In the genomic region with DNA sequence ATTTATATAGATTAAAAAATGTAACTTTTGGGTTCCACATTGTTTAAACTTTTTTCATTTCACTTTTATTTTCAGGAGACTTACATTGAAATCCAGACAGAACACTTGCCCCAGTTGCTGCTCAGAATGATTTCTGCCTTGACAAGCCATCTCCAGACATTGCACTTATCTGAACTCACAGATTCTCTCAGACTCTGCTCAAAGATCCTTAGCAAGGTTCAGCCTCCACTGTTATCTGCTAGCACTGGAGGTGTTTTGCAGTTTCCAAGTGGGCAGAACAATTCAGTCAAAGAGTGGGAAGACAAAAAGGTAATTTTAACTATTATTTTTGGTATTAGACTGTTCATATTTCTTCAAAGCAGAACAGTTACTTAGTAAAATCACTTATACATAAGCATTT, we compare ENCODE assay signal across 18 cellular contexts. TPM values are rescaled to one million over a fixed set of nuclear protein-coding genes. Genes with fewer than 3 reads are reported as not detected.
DNase-seq lines count a peak whose midpoint lies in the region; ATAC-seq, FAIRE-seq and TF ChIP-seq lines count a peak whose summit lies in the region.
"Had no signal": no experiment of that assay in that cellular context is flagged by ENCODE, and none has a peak within 500 bp of the region (broad histone marks: within the 10 kb centered on the region; RNA-seq: fewer than 3 reads in every experiment).

No MANE protein-coding gene starts in this region.

- H3K4me3 ChIP-seq in cardiac muscle cell (no peak overlapping the region), heart left ventricle (no peak overlapping the region), K562 (no peak overlapping the region)
- H3K4me3 ChIP-seq: BLaER1 treated with 17β-estradiol and CSF1 and Interleukin-3, amounts not matched to agents 10 nM and 100 nM; GM12878; HAP-1 had no signal

- no peaks in the 10 kb centered on the region for H3K9me3 ChIP-seq in cardiac muscle cell (ENCODE audit: low read depth)
- H3K9me3 ChIP-seq in heart left ventricle = no peaks in the 10 kb centered on the region
- H3K9me3 ChIP-seq in K562 (replicated peaks; ENCODE audit: control insufficient read depth, insufficient read depth, low read depth, low read length) = no peaks in the 10 kb centered on the region
- H3K9me3 ChIP-seq: BLaER1 treated with 17β-estradiol and CSF1 and Interleukin-3, amounts not matched to agents 10 nM and 100 nM; HAP-1 had no signal

- H4K20me1 ChIP-seq in K562 (replicated peaks; ENCODE audit: control insufficient read depth, insufficient read depth, low read length) = no peaks in the 10 kb centered on the region; the same call in 1 of the 2 replicates
- H4K20me1 ChIP-seq: BLaER1 treated with 17β-estradiol and CSF1 and Interleukin-3, amounts not matched to agents 10 nM and 100 nM had no signal

- no peaks in the 10 kb centered on the region for H3K9me1 ChIP-seq in K562 (ENCODE audit: control insufficient read depth, insufficient read depth, low read length)

- H3K4me1 ChIP-seq in cardiac muscle cell (ENCODE audit: low read depth) (peaks cover 7% of the 10 kb centered on the region), heart left ventricle (no peaks in the 10 kb centered on the region), K562 (replicated peaks in 1 of 2; ENCODE audit: control insufficient read depth in 2 of 2, insufficient read depth in 2 of 2, low read length in 2 of 2) (peaks cover 5 to 6% of the 10 kb centered on the region in 2 experiments; a peak in 3 of 5 replicates)
- H3K4me1 ChIP-seq: BLaER1 treated with 17β-estradiol and CSF1 and Interleukin-3, amounts not matched to agents 10 nM and 100 nM had no signal

- no peak for TF ChIP-seq POLR2A in heart left ventricle (IDR thresholded peaks at IDR 0.05)
- no peak for TF ChIP-seq POLR2A in K562 (conservative IDR thresholded peaks at IDR 0.05)

- POLR2A ChIA-PET in K562 (lab: Yijun Ruan, JAX) = no interaction called here

- TF ChIP-seq RAD21 in K562 (CRISPR knock-in tag; conservative IDR thresholded peaks at IDR 0.05 in 1 of 2, IDR thresholded peaks at IDR 0.05 in 1 of 2) = no peak

- no peak overlapping the region; a peak in 1 of 4 replicates for H3K9ac ChIP-seq in K562 (ENCODE audit: insufficient read depth in 1 of 2, low read depth in 2 of 2, low read length in 2 of 2)
- H3K9ac ChIP-seq: BLaER1 treated with 17β-estradiol and CSF1 and Interleukin-3, amounts not matched to agents 10 nM and 100 nM had no signal

- peak in 1 of 2 donors; percentile 17 for DNase-seq in cardiac muscle cell (ENCODE audit: low read depth in 1 of 2, low spot score in 1 of 2)
- DNase-seq in heart left ventricle = no peak
- peak; percentile 77 for DNase-seq in OCI-M1 (lab: John Stamatoyannopoulos, UW)
- peak in 3 of 4 experiments; percentile 8 to 75 (median 55) for DNase-seq in K562 (ENCODE audit: extremely low read depth in 1 of 4, low spot score in 3 of 4)
- DNase-seq in putamen (ENCODE audit: low spot score) = peak; percentile 80
- no peak for DNase-seq in NCI-H510A (lab: John Stamatoyannopoulos, UW)
- no peak for DNase-seq in RKO (ENCODE audit: low spot score)
- DNase-seq: 8988T; CD8-positive, alpha-beta memory T cell; COR-L47; DMS 273 treated with DMSO at 0.1 percent for 48 hours; DMS53; DND-41; EL had no signal

- H3K27ac ChIP-seq in cardiac muscle cell (peak overlapping the region; percentile 55), heart left ventricle (no peak overlapping the region), K562 (ENCODE audit: extremely low read depth, low read depth, low read length) (no peak overlapping the region)
- H3K27ac ChIP-seq: BLaER1 treated with 17β-estradiol and CSF1 and Interleukin-3, amounts not matched to agents 10 nM and 100 nM had no signal

- ATAC-seq in heart left ventricle (no peak), K562 (peak; percentile 95), GM21515 (IDR thresholded peaks at IDR 0.05; ENCODE audit: unreplicated experiment) (no peak)
- ATAC-seq: GM12878 had no signal

- no peaks in the 10 kb centered on the region for H3K27me3 ChIP-seq in cardiac muscle cell
- H3K27me3 ChIP-seq in heart left ventricle = no peaks in the 10 kb centered on the region
- no peaks in the 10 kb centered on the region for H3K27me3 ChIP-seq in K562 (ENCODE audit: control insufficient read depth in 2 of 2, insufficient read depth in 2 of 2, low read length in 2 of 2)
- H3K27me3 ChIP-seq: BLaER1 treated with 17β-estradiol and CSF1 and Interleukin-3, amounts not matched to agents 10 nM and 100 nM had no signal

- H3K79me2 ChIP-seq in K562 (ENCODE audit: control insufficient read depth, insufficient read depth, low read length) = no peaks in the 10 kb centered on the region

- H3K4me2 ChIP-seq in K562 (ENCODE audit: insufficient read depth, low read length) = no peak overlapping the region
- H3K4me2 ChIP-seq: BLaER1 treated with 17β-estradiol and CSF1 and Interleukin-3, amounts not matched to agents 10 nM and 100 nM had no signal

- in situ Hi-C loops in K562 (cut with MboI) = no loop called here

- peak; percentile 97 for FAIRE-seq in K562 (lab: Jason Lieb, UNC)
- FAIRE-seq: GM12878 had no signal

- peak; percentile 54; the same call in 1 of the 2 replicates for TF ChIP-seq EP300 in K562 (IDR thresholded peaks at IDR 0.05; ENCODE audit: low read length)

- TF ChIP-seq CTCF in cardiac muscle cell (IDR thresholded peaks at IDR 0.05; ENCODE audit: low read depth, low read length) (no peak), heart left ventricle (IDR thresholded peaks at IDR 0.05) (no peak), K562 (IDR thresholded peaks at IDR 0.05 in 2 of 3, conservative IDR thresholded peaks at IDR 0.05 in 1 of 3; ENCODE audit: insufficient read depth in 2 of 3, low read depth in 1 of 3, low read length in 3 of 3) (no peak)

- intact Hi-C loops in heart left ventricle (cut with DNase I) = no loop called here
- intact Hi-C loops in K562 (cut with micrococcal nuclease) = no loop called here

- H2AFZ ChIP-seq in K562 (ENCODE audit: low read depth, low read length) = no peak overlapping the region

- CTCF ChIA-PET in K562 (lab: Yijun Ruan, JAX; ENCODE audit: low intra/inter-chr PET ratio) = no interaction called here

- H3K36me3 ChIP-seq in cardiac muscle cell (peaks cover 52% of the 10 kb centered on the region), heart left ventricle (peaks cover 0 to 100% (median 95%) of the 10 kb centered on the region in 9 donors), K562 (ENCODE audit: control insufficient read depth, insufficient read depth, low read length) (peaks cover 15% of the 10 kb centered on the region; the same call in 2 of the 3 replicates)

- BruUV-seq in K562 (replicated peaks; lab: Mats Ljungman, UMichigan) = no TSS peak

TF ChIP-seq in K562, 482 proteins besides CTCF, POLR2A, EP300 and RAD21 (continues in another document):
- no peak for TF ChIP-seq SETDB1 (IDR thresholded peaks at IDR 0.05; ENCODE audit: low read length)

RNA-seq across cellular contexts. Expression of a gene that starts 58.0 kb away (rescaled TPM):
- total RNA-seq in cardiac muscle cell (15.4 and 26.0 TPM in 2 replicates), heart left ventricle (10 to 100 TPM; 12.6 to 25.7 (median 24.0) TPM), K562 (2014; rRNA removed) (3.5 and 5.1 TPM in 2 replicates), K562 (2014; rRNA removed; fragmentation: Illumina TruSeq; extraction: Trizol) (7.6 and 9.1 TPM in 2 replicates), K562 (2015; rRNA removed; fragmentation: Illumina TruSeq; extraction: Trizol) (10.3 and 10.5 TPM in 2 replicates), K562 (2021) (5.5 TPM in 2 replicates)
- polyA plus RNA-seq in cardiac muscle cell (4.5 and 9.9 TPM in 2 replicates), heart left ventricle (1 to 10 TPM; 5.0 to 5.9 TPM), K562 (2011; rRNA removed) (4.4 and 4.5 TPM in 2 replicates), K562 (2014; fragmentation: Illumina TruSeq; extraction: Trizol) (4.4 and 4.9 TPM in 2 replicates), K562 (2014; fragmentation: Nextera tagmentation; extraction: Ambion mirVana) (1 to 10 TPM in 1 of 2 experiments, under 1 TPM in 1; 0.75 to 1.3 TPM), K562 (2014; rRNA removed) (3.3 and 3.5 TPM in 2 replicates)
- total RNA-seq in K562 (2011; cell fraction: chromatin; rRNA removed; ENCODE audit: low replicate concordance) = 9.0 and 28.0 TPM in 2 replicates
- total RNA-seq in K562 (2011; cell fraction: nucleolus; rRNA removed) = 2.8 and 3.2 TPM in 2 replicates
- 8.1 and 15.8 TPM in 2 replicates for total RNA-seq in K562 (2011; cell fraction: nucleoplasm; rRNA removed)
- 1.2 and 2.3 TPM in 2 replicates for polyA plus RNA-seq in K562 (2011; cell fraction: cytosol; rRNA removed)
- polyA plus RNA-seq in K562 (2011; cell fraction: nucleus; rRNA removed) = 10.4 and 12.2 TPM in 2 replicates
- 2.7 and 4.3 TPM in 2 replicates for polyA plus RNA-seq in K562 (2012)
- polyA minus RNA-seq in K562 (2011; rRNA and poly(A)+ RNA removed) = 16.9 and 18.0 TPM in 2 replicates
- 5.6 and 7.0 TPM in 2 replicates for polyA minus RNA-seq in K562 (2011; cell fraction: cytosol; rRNA and poly(A)+ RNA removed)
- 9.6 and 19.1 TPM in 2 replicates for polyA minus RNA-seq in K562 (2011; cell fraction: nucleus; rRNA and poly(A)+ RNA removed)

RNA-seq across cellular contexts. Expression of a gene that starts 59.8 kb away (rescaled TPM):
- total RNA-seq in cardiac muscle cell (16.2 and 19.5 TPM in 2 replicates), heart left ventricle (1 to 10 TPM; 2.0 to 5.3 (median 2.7) TPM), K562 (2014; rRNA removed) (10.4 and 11.2 TPM in 2 replicates), K562 (2014; rRNA removed; fragmentation: Illumina TruSeq; extraction: Trizol) (17.2 and 17.6 TPM in 2 replicates), K562 (2015; rRNA removed; fragmentation: Illumina TruSeq; extraction: Trizol) (12.9 and 13.6 TPM in 2 replicates), K562 (2021) (9.5 and 12.6 TPM in 2 replicates)
- polyA plus RNA-seq in cardiac muscle cell (13.9 and 14.5 TPM in 2 replicates), heart left ventricle (1 to 10 TPM; 2.9 to 3.5 TPM), K562 (2011; rRNA removed) (8.5 and 11.3 TPM in 2 replicates), K562 (2014; fragmentation: Illumina TruSeq; extraction: Trizol) (7.4 and 9.4 TPM in 2 replicates), K562 (2014; fragmentation: Nextera tagmentation; extraction: Ambion mirVana) (10 to 100 TPM; 11.9 to 16.3 TPM), K562 (2014; rRNA removed) (11.2 and 12.4 TPM in 2 replicates)
- 24.4 and 39.1 TPM in 2 replicates for total RNA-seq in K562 (2011; cell fraction: chromatin; rRNA removed; ENCODE audit: low replicate concordance)
- 9.2 and 11.6 TPM in 2 replicates for total RNA-seq in K562 (2011; cell fraction: nucleolus; rRNA removed)
- 19.3 and 39.3 TPM in 2 replicates for total RNA-seq in K562 (2011; cell fraction: nucleoplasm; rRNA removed)
- polyA plus RNA-seq in K562 (2011; cell fraction: cytosol; rRNA removed) = 3.9 and 4.7 TPM in 2 replicates
- 8.7 and 10.3 TPM in 2 replicates for polyA plus RNA-seq in K562 (2011; cell fraction: nucleus; rRNA removed)
- 8.4 and 9.5 TPM in 2 replicates for polyA plus RNA-seq in K562 (2012)
- 14.2 and 14.4 TPM in 2 replicates for polyA minus RNA-seq in K562 (2011; rRNA and poly(A)+ RNA removed)
- 4.2 and 6.3 TPM in 2 replicates for polyA minus RNA-seq in K562 (2011; cell fraction: cytosol; rRNA and poly(A)+ RNA removed)
- polyA minus RNA-seq in K562 (2011; cell fraction: nucleus; rRNA and poly(A)+ RNA removed) = 16.7 and 21.0 TPM in 2 replicates

Comparison
In these comparisons a context has a peak if more than half of its experiments do, and no peak if none do; other contexts are left out.
1. DNase-seq: peak in OCI-M1 (single experiment), K562 (3 of 4) and putamen (single experiment); none in heart left ventricle (0 of 5), NCI-H510A (single experiment) and RKO (single experiment).